In the genomic region with DNA sequence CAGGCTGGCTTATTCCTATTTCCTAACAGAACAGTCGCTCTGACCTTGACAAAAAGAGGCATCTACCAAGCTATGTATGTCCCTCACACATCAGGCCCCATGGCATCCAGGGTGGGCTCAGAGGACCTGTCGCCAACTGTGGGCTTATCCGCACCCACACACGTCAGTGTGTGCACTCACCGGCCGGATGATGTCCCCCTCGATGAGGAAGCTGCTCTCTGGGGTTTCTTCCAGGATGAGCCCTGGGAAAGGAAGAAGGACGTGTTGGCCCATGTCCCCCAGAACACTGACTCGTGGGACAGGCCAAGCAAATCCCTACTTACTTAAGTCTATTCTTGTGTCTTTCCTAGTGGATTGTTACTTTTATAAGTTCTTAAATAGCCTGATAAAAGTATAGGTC, we compare ENCODE assay signal across 1 cellular context.
TF ChIP-seq lines count a peak whose summit lies in the region.

No MANE protein-coding gene starts in this region.

TF ChIP-seq in GM12878, 131 proteins besides CTCF, POLR2A, EP300 and RAD21:
- TF ChIP-seq SREBF1 (IDR thresholded peaks at IDR 0.05; ENCODE audit: low read length) (no peak), NBN (IDR thresholded peaks at IDR 0.05) (no peak), NR2F1 (conservative IDR thresholded peaks at IDR 0.05) (no peak), ZNF24 (IDR thresholded peaks at IDR 0.05) (no peak), MYB (IDR thresholded peaks at IDR 0.05; ENCODE audit: borderline replicate concordance, low read depth, low read length) (no peak), IRF4 (IDR thresholded peaks at IDR 0.05; ENCODE audit: low read depth, low read length) (no peak), BMI1 (IDR thresholded peaks at IDR 0.05; ENCODE audit: borderline replicate concordance) (no peak), RUNX3 (IDR thresholded peaks at IDR 0.05; ENCODE audit: low read length) (no peak), STAT1 (conservative IDR thresholded peaks at IDR 0.05) (no peak), PML (IDR thresholded peaks at IDR 0.05; ENCODE audit: low read length) (no peak), MTA3 (IDR thresholded peaks at IDR 0.05; ENCODE audit: borderline replicate concordance, low read length) (no peak), SP1 (IDR thresholded peaks at IDR 0.05; ENCODE audit: low read depth, low read length) (no peak), NR2C2 (IDR thresholded peaks at IDR 0.05; ENCODE audit: borderline replicate concordance, control insufficient read depth, insufficient read length, low read depth) (no peak), RAD51 (IDR thresholded peaks at IDR 0.05) (no peak), STAT3 (IDR thresholded peaks at IDR 0.05; ENCODE audit: low read depth, low read length) (no peak)
- TF ChIP-seq, protein P1, sequence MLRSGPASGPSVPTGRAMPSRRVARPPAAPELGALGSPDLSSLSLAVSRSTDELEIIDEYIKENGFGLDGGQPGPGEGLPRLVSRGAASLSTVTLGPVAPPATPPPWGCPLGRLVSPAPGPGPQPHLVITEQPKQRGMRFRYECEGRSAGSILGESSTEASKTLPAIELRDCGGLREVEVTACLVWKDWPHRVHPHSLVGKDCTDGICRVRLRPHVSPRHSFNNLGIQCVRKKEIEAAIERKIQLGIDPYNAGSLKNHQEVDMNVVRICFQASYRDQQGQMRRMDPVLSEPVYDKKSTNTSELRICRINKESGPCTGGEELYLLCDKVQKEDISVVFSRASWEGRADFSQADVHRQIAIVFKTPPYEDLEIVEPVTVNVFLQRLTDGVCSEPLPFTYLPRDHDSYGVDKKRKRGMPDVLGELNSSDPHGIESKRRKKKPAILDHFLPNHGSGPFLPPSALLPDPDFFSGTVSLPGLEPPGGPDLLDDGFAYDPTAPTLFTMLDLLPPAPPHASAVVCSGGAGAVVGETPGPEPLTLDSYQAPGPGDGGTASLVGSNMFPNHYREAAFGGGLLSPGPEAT (IDR thresholded peaks at IDR 0.05; ENCODE audit: low read depth): no peak
- TF ChIP-seq, protein P2, sequence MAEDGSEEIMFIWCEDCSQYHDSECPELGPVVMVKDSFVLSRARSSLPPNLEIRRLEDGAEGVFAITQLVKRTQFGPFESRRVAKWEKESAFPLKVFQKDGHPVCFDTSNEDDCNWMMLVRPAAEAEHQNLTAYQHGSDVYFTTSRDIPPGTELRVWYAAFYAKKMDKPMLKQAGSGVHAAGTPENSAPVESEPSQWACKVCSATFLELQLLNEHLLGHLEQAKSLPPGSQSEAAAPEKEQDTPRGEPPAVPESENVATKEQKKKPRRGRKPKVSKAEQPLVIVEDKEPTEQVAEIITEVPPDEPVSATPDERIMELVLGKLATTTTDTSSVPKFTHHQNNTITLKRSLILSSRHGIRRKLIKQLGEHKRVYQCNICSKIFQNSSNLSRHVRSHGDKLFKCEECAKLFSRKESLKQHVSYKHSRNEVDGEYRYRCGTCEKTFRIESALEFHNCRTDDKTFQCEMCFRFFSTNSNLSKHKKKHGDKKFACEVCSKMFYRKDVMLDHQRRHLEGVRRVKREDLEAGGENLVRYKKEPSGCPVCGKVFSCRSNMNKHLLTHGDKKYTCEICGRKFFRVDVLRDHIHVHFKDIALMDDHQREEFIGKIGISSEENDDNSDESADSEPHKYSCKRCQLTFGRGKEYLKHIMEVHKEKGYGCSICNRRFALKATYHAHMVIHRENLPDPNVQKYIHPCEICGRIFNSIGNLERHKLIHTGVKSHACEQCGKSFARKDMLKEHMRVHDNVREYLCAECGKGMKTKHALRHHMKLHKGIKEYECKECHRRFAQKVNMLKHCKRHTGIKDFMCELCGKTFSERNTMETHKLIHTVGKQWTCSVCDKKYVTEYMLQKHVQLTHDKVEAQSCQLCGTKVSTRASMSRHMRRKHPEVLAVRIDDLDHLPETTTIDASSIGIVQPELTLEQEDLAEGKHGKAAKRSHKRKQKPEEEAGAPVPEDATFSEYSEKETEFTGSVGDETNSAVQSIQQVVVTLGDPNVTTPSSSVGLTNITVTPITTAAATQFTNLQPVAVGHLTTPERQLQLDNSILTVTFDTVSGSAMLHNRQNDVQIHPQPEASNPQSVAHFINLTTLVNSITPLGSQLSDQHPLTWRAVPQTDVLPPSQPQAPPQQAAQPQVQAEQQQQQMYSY (CRISPR knock-in tag; IDR thresholded peaks at IDR 0.05): no peak
- TF ChIP-seq, protein P3, sequence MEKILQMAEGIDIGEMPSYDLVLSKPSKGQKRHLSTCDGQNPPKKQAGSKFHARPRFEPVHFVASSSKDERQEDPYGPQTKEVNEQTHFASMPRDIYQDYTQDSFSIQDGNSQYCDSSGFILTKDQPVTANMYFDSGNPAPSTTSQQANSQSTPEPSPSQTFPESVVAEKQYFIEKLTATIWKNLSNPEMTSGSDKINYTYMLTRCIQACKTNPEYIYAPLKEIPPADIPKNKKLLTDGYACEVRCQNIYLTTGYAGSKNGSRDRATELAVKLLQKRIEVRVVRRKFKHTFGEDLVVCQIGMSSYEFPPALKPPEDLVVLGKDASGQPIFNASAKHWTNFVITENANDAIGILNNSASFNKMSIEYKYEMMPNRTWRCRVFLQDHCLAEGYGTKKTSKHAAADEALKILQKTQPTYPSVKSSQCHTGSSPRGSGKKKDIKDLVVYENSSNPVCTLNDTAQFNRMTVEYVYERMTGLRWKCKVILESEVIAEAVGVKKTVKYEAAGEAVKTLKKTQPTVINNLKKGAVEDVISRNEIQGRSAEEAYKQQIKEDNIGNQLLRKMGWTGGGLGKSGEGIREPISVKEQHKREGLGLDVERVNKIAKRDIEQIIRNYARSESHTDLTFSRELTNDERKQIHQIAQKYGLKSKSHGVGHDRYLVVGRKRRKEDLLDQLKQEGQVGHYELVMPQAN (conservative IDR thresholded peaks at IDR 0.05): no peak
- TF ChIP-seq, protein P4, sequence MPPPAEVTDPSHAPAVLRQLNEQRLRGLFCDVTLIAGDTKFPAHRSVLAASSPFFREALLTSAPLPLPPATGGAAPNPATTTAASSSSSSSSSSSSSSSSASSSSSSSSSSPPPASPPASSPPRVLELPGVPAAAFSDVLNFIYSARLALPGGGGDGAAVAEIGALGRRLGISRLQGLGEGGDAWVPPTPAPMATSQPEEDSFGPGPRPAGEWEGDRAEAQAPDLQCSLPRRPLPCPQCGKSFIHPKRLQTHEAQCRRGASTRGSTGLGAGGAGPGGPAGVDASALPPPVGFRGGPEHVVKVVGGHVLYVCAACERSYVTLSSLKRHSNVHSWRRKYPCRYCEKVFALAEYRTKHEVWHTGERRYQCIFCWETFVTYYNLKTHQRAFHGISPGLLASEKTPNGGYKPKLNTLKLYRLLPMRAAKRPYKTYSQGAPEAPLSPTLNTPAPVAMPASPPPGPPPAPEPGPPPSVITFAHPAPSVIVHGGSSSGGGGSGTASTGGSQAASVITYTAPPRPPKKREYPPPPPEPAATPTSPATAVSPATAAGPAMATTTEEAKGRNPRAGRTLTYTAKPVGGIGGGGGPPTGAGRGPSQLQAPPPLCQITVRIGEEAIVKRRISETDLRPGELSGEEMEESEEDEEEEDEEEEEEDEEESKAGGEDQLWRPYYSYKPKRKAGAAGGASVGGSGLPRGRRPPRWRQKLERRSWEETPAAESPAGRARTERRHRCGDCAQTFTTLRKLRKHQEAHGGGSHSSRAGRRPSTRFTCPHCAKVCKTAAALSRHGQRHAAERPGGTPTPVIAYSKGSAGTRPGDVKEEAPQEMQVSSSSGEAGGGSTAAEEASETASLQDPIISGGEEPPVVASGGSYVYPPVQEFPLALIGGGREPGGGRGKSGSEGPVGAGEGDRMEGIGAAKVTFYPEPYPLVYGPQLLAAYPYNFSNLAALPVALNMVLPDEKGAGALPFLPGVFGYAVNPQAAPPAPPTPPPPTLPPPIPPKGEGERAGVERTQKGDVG (CRISPR knock-in tag; IDR thresholded peaks at IDR 0.05): no peak
